ENCODE assay signal across 19 cellular contexts in the genomic region with DNA sequence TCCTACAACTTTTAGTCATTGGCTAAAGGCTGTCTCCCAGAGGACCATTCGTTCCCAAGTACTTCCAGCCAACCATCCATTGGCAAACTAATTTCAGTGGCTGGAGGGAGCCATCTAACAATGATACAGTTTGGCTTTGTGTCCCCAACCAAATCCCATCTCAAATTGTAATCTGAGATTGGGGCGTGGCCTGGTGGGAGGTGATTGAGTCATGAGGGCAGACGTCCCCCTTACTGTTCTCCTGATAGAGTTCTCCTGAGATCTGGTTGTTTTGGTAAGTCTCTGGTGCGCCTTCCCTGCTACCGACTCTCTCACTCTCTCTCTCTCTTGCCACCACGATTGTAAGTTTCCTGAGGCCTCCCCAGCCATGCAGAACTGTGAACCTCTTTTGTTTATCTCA.
DNase-seq lines count a peak whose midpoint lies in the region; ATAC-seq, FAIRE-seq and TF ChIP-seq lines count a peak whose summit lies in the region.
"Had no signal": no experiment of that assay in that cellular context is flagged by ENCODE, and none has a peak within 500 bp of the region (broad histone marks: within the 10 kb centered on the region; RNA-seq: fewer than 3 reads in every experiment).

No MANE protein-coding gene starts in this region.

- peak overlapping the region; percentile 81 for H3K27ac Mint-ChIP-seq in activated B cell treated with CpG ODN at 0.5 μM for 24 hours
- H3K27ac Mint-ChIP-seq in naive B cell, result peak overlapping the region in 4 of 6 donors; percentile 4 to 28 (median 4)
- H3K27ac Mint-ChIP-seq: CD4-positive, alpha-beta memory T cell had no signal

- H3K4me1 ChIP-seq in tibial artery, result no peaks in the 10 kb centered on the region

- no peak for ATAC-seq in activated B cell treated with CpG ODN at 0.5 μM for 24 hours (ENCODE audit: low read depth)
- ATAC-seq in naive B cell (ENCODE audit: low read depth in 2 of 2), result no peak
- ATAC-seq in GM18858 (IDR thresholded peaks at IDR 0.05; ENCODE audit: unreplicated experiment), result no peak
- ATAC-seq: Panc1 had no signal

- H3K9me3 Mint-ChIP-seq in activated B cell treated with CpG ODN at 0.5 μM for 24 hours (no peaks in the 10 kb centered on the region), naive B cell (peaks cover 0 to 5% (median 0%) of the 10 kb centered on the region in 7 donors)
- H3K9me3 Mint-ChIP-seq: CD4-positive, alpha-beta memory T cell had no signal

- no peak for TF ChIP-seq CTCF in activated B cell treated with CpG ODN at 0.5 μM for 24 hours (IDR thresholded peaks at IDR 0.05)
- no peak for TF ChIP-seq CTCF in tibial artery (IDR thresholded peaks at IDR 0.05)

- intact Hi-C loops in activated B cell treated with CpG ODN at 0.5 μM for 24 hours (cut with micrococcal nuclease) (no loop called here), tibial artery (cut with DNase I; ENCODE audit: low total_unique reads) (no loop called here)

- no peaks in the 10 kb centered on the region for H3K27me3 ChIP-seq in tibial artery

- DNase-seq in GM12891 (ENCODE audit: insufficient read length, low spot score), result no peak
- no peak for DNase-seq in H54 (ENCODE audit: insufficient read length, low spot score)
- DNase-seq in activated B cell treated with CpG ODN at 0.5 μM for 24 hours, result no peak
- DNase-seq in naive B cell, result no peak
- no peak for DNase-seq in tibial artery
- no peak for DNase-seq in hypothalamus (lab: John Stamatoyannopoulos, UW)
- DNase-seq: CD4-positive, alpha-beta memory T cell; DND-41; GF-D8; GOT3; IMR-90; NCI-H1105; NCI-H1694; NCI-H345; NCI-H526 treated with DMSO at 0.1 percent for 48 hours; SW 1271 had no signal

- FAIRE-seq in GM12891 (lab: Jason Lieb, UNC) (peak; percentile 28), H54 (lab: Jason Lieb, UNC) (peak; percentile 6)
- FAIRE-seq: D721Med had no signal

- H3K4me1 Mint-ChIP-seq in activated B cell treated with CpG ODN at 0.5 μM for 24 hours (peaks cover 69% of the 10 kb centered on the region), naive B cell (peaks cover 32 to 41% (median 39%) of the 10 kb centered on the region in 3 donors)

- no peak overlapping the region for H3K27ac ChIP-seq in tibial artery

- H3K36me3 Mint-ChIP-seq in activated B cell treated with CpG ODN at 0.5 μM for 24 hours (ENCODE audit: low read depth), result peaks cover 18% of the 10 kb centered on the region
- peaks cover 0 to 11% of the 10 kb centered on the region in 2 donors for H3K36me3 Mint-ChIP-seq in naive B cell
- H3K36me3 Mint-ChIP-seq: CD4-positive, alpha-beta memory T cell had no signal

- no peak for TF ChIP-seq POLR2A in GM12891 (IDR thresholded peaks at IDR 0.05; ENCODE audit: low read depth, low read length)
- TF ChIP-seq POLR2A in H54 (IDR thresholded peaks at IDR 0.05; ENCODE audit: low read depth, low read length), result no peak

- no peaks in the 10 kb centered on the region for H3K27me3 Mint-ChIP-seq in activated B cell treated with CpG ODN at 0.5 μM for 24 hours
- H3K27me3 Mint-ChIP-seq in naive B cell, result no peaks in the 10 kb centered on the region
- H3K27me3 Mint-ChIP-seq: CD4-positive, alpha-beta memory T cell had no signal

- CTCF ChIA-PET in activated B cell treated with CpG ODN at 0.5 μM for 24 hours (lab: Charles Lee), result no interaction called here

- POLR2A ChIA-PET in activated B cell treated with CpG ODN at 0.5 μM for 24 hours (lab: Charles Lee), result no interaction called here

- H3K4me3 ChIP-seq in tibial artery, result no peak overlapping the region

- H3K36me3 ChIP-seq in tibial artery, result no peaks in the 10 kb centered on the region

- H3K9me3 ChIP-seq in tibial artery, result peaks cover 0 to 5% (median 0%) of the 10 kb centered on the region in 3 donors

- peak overlapping the region; percentile 17 for H3K4me3 Mint-ChIP-seq in activated B cell treated with CpG ODN at 0.5 μM for 24 hours
- H3K4me3 Mint-ChIP-seq in naive B cell, result peak overlapping the region in 1 of 8 donors; percentile 17
- H3K4me3 Mint-ChIP-seq: CD4-positive, alpha-beta memory T cell had no signal

TF ChIP-seq in GM12891, 5 proteins besides CTCF, POLR2A, EP300 and RAD21:
- no peak for TF ChIP-seq SPI1 (IDR thresholded peaks at IDR 0.05; ENCODE audit: low read depth, low read length)
- TF ChIP-seq POU2F2 (IDR thresholded peaks at IDR 0.05; ENCODE audit: low read depth, low read length), result no peak
- no peak for TF ChIP-seq POLR2AphosphoS5 (IDR thresholded peaks at IDR 0.05; ENCODE audit: low read depth, low read length)
- TF ChIP-seq PAX5 (IDR thresholded peaks at IDR 0.05; ENCODE audit: insufficient read depth, low read length, severe bottlenecking), result no peak
- TF ChIP-seq TAF1 (IDR thresholded peaks at IDR 0.05; ENCODE audit: low read depth, low read length), result no peak
